ENCODE assay signal across 10 cellular contexts in the genomic region with DNA sequence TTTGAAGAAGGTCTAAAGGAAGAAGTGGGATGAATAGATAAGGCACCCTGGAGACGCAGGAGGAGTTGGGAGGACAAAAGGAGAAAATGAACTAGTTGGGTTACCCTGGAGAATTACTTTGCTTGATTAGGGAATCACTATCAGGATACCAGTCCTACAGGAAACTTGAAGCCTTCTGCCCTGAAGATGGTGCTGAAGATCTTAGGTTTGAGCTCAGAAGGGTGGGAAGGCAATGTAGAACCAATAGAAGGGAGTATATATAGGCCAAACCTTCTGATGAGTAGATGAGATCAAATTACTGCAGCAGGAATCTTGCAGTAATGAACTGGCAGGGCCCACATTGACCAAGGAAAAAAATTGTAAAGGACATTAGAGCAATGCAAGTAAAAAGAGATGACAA.
A peak's percentile ranks its signal among the peaks of the same experiment; 100 is the strongest.
DNase-seq lines count a peak whose midpoint lies in the region; ATAC-seq and TF ChIP-seq lines count a peak whose summit lies in the region.
"Had no signal": no experiment of that assay in that cellular context is flagged by ENCODE, and none has a peak within 500 bp of the region (broad histone marks: within the 10 kb centered on the region; RNA-seq: fewer than 3 reads in every experiment).

No MANE protein-coding gene starts in this region.

- peak overlapping the region; percentile 0 for H3K27ac Mint-ChIP-seq in activated T-helper 1 cell treated with anti-CD3 and anti-CD28 coated beads, Interleukin-12 subunit alpha, Interleukin-12 subunit beta, Interleukin-2, Interleukin-4 antibody, amounts not matched to agents 30 ng/mL and 10 ng/mL and 1 ng/mL, durations not matched to agents 14 hours and 24 hours and 36 hours

- peaks cover 2% of the 10 kb centered on the region for H3K36me3 Mint-ChIP-seq in activated T-helper 1 cell treated with anti-CD3 and anti-CD28 coated beads, Interleukin-12 subunit alpha, Interleukin-12 subunit beta, Interleukin-2, Interleukin-4 antibody, amounts not matched to agents 30 ng/mL and 10 ng/mL and 1 ng/mL, durations not matched to agents 14 hours and 24 hours and 36 hours (ENCODE audit: low read depth)

- H3K4me3 ChIP-seq in left lung, result no peak overlapping the region

- no peak overlapping the region for H3K4me3 Mint-ChIP-seq in activated T-helper 1 cell treated with anti-CD3 and anti-CD28 coated beads, Interleukin-12 subunit alpha, Interleukin-12 subunit beta, Interleukin-2, Interleukin-4 antibody, amounts not matched to agents 30 ng/mL and 10 ng/mL and 1 ng/mL, durations not matched to agents 14 hours and 24 hours and 36 hours

- intact Hi-C loops in activated T-helper 1 cell treated with anti-CD3 and anti-CD28 coated beads, Interleukin-12 subunit alpha, Interleukin-12 subunit beta, Interleukin-2, Interleukin-4 antibody, amounts not matched to agents 30 ng/mL and 10 ng/mL and 1 ng/mL, durations not matched to agents 14 hours and 24 hours and 36 hours (cut with micrococcal nuclease), result loop anchor here (2.0 kb wide), 1 partner anchor 99 kb away; no protein-coding TSS in a partner anchor
- intact Hi-C loops in left lung (cut with DNase I), result no loop called here

- DNase-seq in COR-L47 (lab: John Stamatoyannopoulos, UW) (peak; percentile 30), HT1080 (ENCODE audit: low read depth) (peak; percentile 63), left lung (no peak), NCI-H1930 (lab: John Stamatoyannopoulos, UW) (no peak), T-helper 9 cell (no peak), epidermal melanocyte (ENCODE audit: insufficient read length, low spot score) (no peak)
- DNase-seq in activated T-helper 1 cell treated with anti-CD3 and anti-CD28 coated beads, Interleukin-12 subunit alpha, Interleukin-12 subunit beta, Interleukin-2, Interleukin-4 antibody, amounts not matched to agents 30 ng/mL and 10 ng/mL and 1 ng/mL, durations not matched to agents 14 hours and 24 hours and 36 hours (ENCODE audit: low spot score), result no peak
- DNase-seq: activated naive CD4-positive, alpha-beta T cell treated with anti-CD3 and anti-CD28 coated beads, Interleukin-2, amount 50 U/mL, for 16 hours had no signal

- peaks cover 0 to 6% of the 10 kb centered on the region in 2 donors for H3K4me1 ChIP-seq in left lung

- peak; percentile 79 for ATAC-seq in left lung
- ATAC-seq in HG03432 (IDR thresholded peaks at IDR 0.05; ENCODE audit: unreplicated experiment), result no peak
- ATAC-seq: Panc1 had no signal

- H3K4me1 Mint-ChIP-seq in activated T-helper 1 cell treated with anti-CD3 and anti-CD28 coated beads, Interleukin-12 subunit alpha, Interleukin-12 subunit beta, Interleukin-2, Interleukin-4 antibody, amounts not matched to agents 30 ng/mL and 10 ng/mL and 1 ng/mL, durations not matched to agents 14 hours and 24 hours and 36 hours (ENCODE audit: low read depth), result no peaks in the 10 kb centered on the region

- TF ChIP-seq CTCF in left lung (IDR thresholded peaks at IDR 0.05), result no peak

- no peaks in the 10 kb centered on the region for H3K9me3 ChIP-seq in left lung

- H3K27me3 Mint-ChIP-seq in activated T-helper 1 cell treated with anti-CD3 and anti-CD28 coated beads, Interleukin-12 subunit alpha, Interleukin-12 subunit beta, Interleukin-2, Interleukin-4 antibody, amounts not matched to agents 30 ng/mL and 10 ng/mL and 1 ng/mL, durations not matched to agents 14 hours and 24 hours and 36 hours (ENCODE audit: insufficient read depth), result no peaks in the 10 kb centered on the region

- no peaks in the 10 kb centered on the region for H3K36me3 ChIP-seq in left lung

- no peaks in the 10 kb centered on the region for H3K9me3 Mint-ChIP-seq in activated T-helper 1 cell treated with anti-CD3 and anti-CD28 coated beads, Interleukin-12 subunit alpha, Interleukin-12 subunit beta, Interleukin-2, Interleukin-4 antibody, amounts not matched to agents 30 ng/mL and 10 ng/mL and 1 ng/mL, durations not matched to agents 14 hours and 24 hours and 36 hours

- H3K27me3 ChIP-seq in left lung, result no peaks in the 10 kb centered on the region

- no peak overlapping the region for H3K27ac ChIP-seq in left lung

Comparison
In these comparisons a context has a peak if more than half of its experiments do, and no peak if none do; other contexts are left out.
1. DNase-seq: peak in COR-L47 (single experiment) and HT1080 (single experiment); none in activated T-helper 1 cell treated with anti-CD3 and anti-CD28 coated beads, Interleukin-12 subunit alpha, Interleukin-12 subunit beta, Interleukin-2, Interleukin-4 antibody, amounts not matched to agents 30 ng/mL and 10 ng/mL and 1 ng/mL, durations not matched to agents 14 hours and 24 hours and 36 hours (single experiment), left lung (0 of 2), NCI-H1930 (0 of 2), T-helper 9 cell (single experiment) and epidermal melanocyte (single experiment).